ENCODE assay signal across 9 cellular contexts in genomic region chr15:52658955-52659354, GRCh38. TPM values are rescaled to one million over a fixed set of nuclear protein-coding genes. Genes with fewer than 3 reads are reported as not detected.
DNase-seq lines count a peak whose midpoint lies in the region; ATAC-seq and TF ChIP-seq lines count a peak whose summit lies in the region.
"Had no signal": no experiment of that assay in that cellular context is flagged by ENCODE, and none has a peak within 500 bp of the region (broad histone marks: within the 10 kb centered on the region; RNA-seq: fewer than 3 reads in every experiment).

No MANE protein-coding gene starts in this region.

- H3K27me3 ChIP-seq in upper lobe of right lung = no peaks in the 10 kb centered on the region

- H3K9me3 ChIP-seq in T-helper 17 cell (ENCODE audit: control insufficient read depth, low read length, poor library complexity, severe bottlenecking) (no peaks in the 10 kb centered on the region), mucosa of descending colon (no peaks in the 10 kb centered on the region), upper lobe of right lung (no peaks in the 10 kb centered on the region)

- H3K4me1 Mint-ChIP-seq in T-helper 17 cell = peaks cover 26% of the 10 kb centered on the region

- peak overlapping the region; percentile 87 for H3K27ac Mint-ChIP-seq in T-helper 17 cell

- no peaks in the 10 kb centered on the region for H3K27me3 Mint-ChIP-seq in T-helper 17 cell

- H3K4me3 ChIP-seq in mucosa of descending colon (no peak overlapping the region), upper lobe of right lung (no peak overlapping the region)

- H3K36me3 Mint-ChIP-seq in T-helper 17 cell (ENCODE audit: low read depth) = peaks cover 8% of the 10 kb centered on the region

- intact Hi-C loops in mucosa of descending colon (cut with DNase I, micrococcal nuclease) (no loop called here), upper lobe of right lung (cut with DNase I) (no loop called here)

- H3K4me1 ChIP-seq in mucosa of descending colon (ENCODE audit: low read depth) (no peaks in the 10 kb centered on the region), upper lobe of right lung (peaks cover 22% of the 10 kb centered on the region)

- no peak overlapping the region for H3K27ac ChIP-seq in upper lobe of right lung

- H3K36me3 ChIP-seq in mucosa of descending colon (ENCODE audit: low read depth) (no peaks in the 10 kb centered on the region), upper lobe of right lung (peaks cover 50% of the 10 kb centered on the region)

- DNase-seq in T-helper 17 cell (no peak), mucosa of descending colon (no peak), cerebellar nuclear complex (lab: John Stamatoyannopoulos, UW) (no peak), upper lobe of right lung (no peak), amniotic stem cell (lab: John Stamatoyannopoulos, UW) (no peak), iPS-NIHi7 (ENCODE audit: extremely low spot score) (no peak)
- DNase-seq: NCI-H526 treated with DMSO at 0.1 percent for 48 hours had no signal

- peak overlapping the region; percentile 71 for H3K4me3 Mint-ChIP-seq in T-helper 17 cell

- TF ChIP-seq CTCF in mucosa of descending colon (IDR thresholded peaks at IDR 0.05) = no peak
- TF ChIP-seq CTCF in upper lobe of right lung (IDR thresholded peaks at IDR 0.05) = no peak

- peak; percentile 89 for ATAC-seq in GM19035 (IDR thresholded peaks at IDR 0.05; ENCODE audit: unreplicated experiment)
- peak; percentile 88 for ATAC-seq in HG02642 (IDR thresholded peaks at IDR 0.05; ENCODE audit: poor library complexity, unreplicated experiment)
- ATAC-seq in T-helper 17 cell = peak; percentile 89
- ATAC-seq in mucosa of descending colon = peak; percentile 31
- no peak for ATAC-seq in upper lobe of right lung

RNA-seq across cellular contexts. Expression of gene ATOSA, which starts 20.2 kb away (rescaled TPM):
- total RNA-seq in T-helper 17 cell = 100 to 1,000 TPM; 101 to 120 TPM
- total RNA-seq in mucosa of descending colon = 10 to 100 TPM; 45.3 to 77.0 (median 53.1) TPM
- total RNA-seq in upper lobe of right lung = 42.5 TPM
